14 cellular contexts compared by ENCODE assay signal in genomic region chr15:56893349-56893678, GRCh38. TPM values are rescaled to one million over a fixed set of nuclear protein-coding genes. Genes with fewer than 3 reads are reported as not detected.
A peak's percentile ranks its signal among the peaks of the same experiment; 100 is the strongest.
DNase-seq lines count a peak whose midpoint lies in the region; ATAC-seq and TF ChIP-seq lines count a peak whose summit lies in the region.
"Had no signal": no experiment of that assay in that cellular context is flagged by ENCODE, and none has a peak within 500 bp of the region (broad histone marks: within the 10 kb centered on the region; RNA-seq: fewer than 3 reads in every experiment).

No MANE protein-coding gene starts in this region.

- peaks cover 17% of the 10 kb centered on the region; the same call in 1 of the 2 replicates for H3K4me1 ChIP-seq in HEK293 (ENCODE audit: control insufficient read depth, insufficient read depth, low read length)
- H3K4me1 ChIP-seq in heart left ventricle: peaks cover 3 to 22% (median 14%) of the 10 kb centered on the region in 12 donors
- no peaks in the 10 kb centered on the region for H3K4me1 ChIP-seq in right cardiac atrium (ENCODE audit: control insufficient read depth, insufficient read depth, low read length)
- peaks cover 13 to 17% of the 10 kb centered on the region in 2 donors for H3K4me1 ChIP-seq in gastrocnemius medialis
- H3K4me1 ChIP-seq: BE2C, Caco-2, HAP-1 had no signal

- 19 to 26% (median 23%) methylated on average over 1 of the region's 1 CpG for WGBS in heart left ventricle, 4 donors
- 35% methylated on average over 1 of the region's 1 CpG for WGBS in right cardiac atrium

- H3K9me3 ChIP-seq in HEK293 (ENCODE audit: control insufficient read depth, insufficient read depth, low read depth, low read length) (no peaks in the 10 kb centered on the region), heart left ventricle (peaks cover 0 to 5% (median 0%) of the 10 kb centered on the region in 12 donors), right cardiac atrium (ENCODE audit: control insufficient read depth, low read length) (no peaks in the 10 kb centered on the region), gastrocnemius medialis (no peaks in the 10 kb centered on the region)
- H3K9me3 ChIP-seq: BE2C, Caco-2, HAP-1 had no signal

- H3K27me3 ChIP-seq in heart left ventricle: no peaks in the 10 kb centered on the region
- H3K27me3 ChIP-seq in right cardiac atrium (ENCODE audit: control insufficient read depth, insufficient read depth): no peaks in the 10 kb centered on the region
- no peaks in the 10 kb centered on the region for H3K27me3 ChIP-seq in gastrocnemius medialis
- H3K27me3 ChIP-seq: BE2C had no signal

- H3K4me3 ChIP-seq in HEK293 (ENCODE audit: low read depth, low read length) (no peak overlapping the region), heart left ventricle (no peak overlapping the region), right cardiac atrium (ENCODE audit: low read length) (no peak overlapping the region), gastrocnemius medialis (no peak overlapping the region)
- H3K4me3 ChIP-seq: GM23248, HAP-1 had no signal

- CTCF ChIA-PET in HEK293 (lab: Yijun Ruan, JAX): interaction anchor here (1.8 kb wide), 1 partner anchor 413 kb away, joined by 5 read pairs; no protein-coding TSS in a partner anchor

- POLR2A ChIA-PET in HEK293 (lab: Yijun Ruan, JAX): no interaction called here

- H3K27ac ChIP-seq in HEK293 (ENCODE audit: extremely low read depth, low read depth, low read length) (no peak overlapping the region), heart left ventricle (peak overlapping the region in 8 of 12 donors; percentile 11 to 70 (median 38)), right cardiac atrium (ENCODE audit: low read length) (no peak overlapping the region), gastrocnemius medialis (peak overlapping the region in 3 of 4 donors; percentile 15 to 45 (median 40))
- H3K27ac ChIP-seq: GM23248 had no signal

- DNase-seq in heart left ventricle (peak in 1 of 5 donors; percentile 14), right cardiac atrium (no peak), gastrocnemius medialis (no peak)
- DNase-seq: BE2C; C1 segment of cervical spinal cord; Caco-2; CD4-positive, CD25-positive, alpha-beta regulatory T cell; GM23248; IMR-90 had no signal

- in situ Hi-C loops in gastrocnemius medialis (cut with MboI; ENCODE audit: low sequenced_read_pairs in 4 of 4): no loop called here

- ATAC-seq in heart left ventricle: peak; percentile 83 to 93 (median 92)
- ATAC-seq in right cardiac atrium: peak; percentile 25 to 41
- ATAC-seq in gastrocnemius medialis: peak in 1 of 2 donors; percentile 29
- ATAC-seq in GM21381 (IDR thresholded peaks at IDR 0.05; ENCODE audit: unreplicated experiment): no peak
- ATAC-seq in HG03521 (IDR thresholded peaks at IDR 0.05; ENCODE audit: unreplicated experiment): no peak
- ATAC-seq in HG03520 (IDR thresholded peaks at IDR 0.05; ENCODE audit: unreplicated experiment): no peak

- TF ChIP-seq CTCF in HEK293 (tag by site-specific recombination; IDR thresholded peaks at IDR 0.05): no peak
- TF ChIP-seq CTCF in heart left ventricle (IDR thresholded peaks at IDR 0.05): no peak
- no peak for TF ChIP-seq CTCF in gastrocnemius medialis (IDR thresholded peaks at IDR 0.05 in 4 of 5, conservative IDR thresholded peaks at IDR 0.05 in 1 of 5)

- TF ChIP-seq POLR2A in heart left ventricle (IDR thresholded peaks at IDR 0.05) (no peak), gastrocnemius medialis (IDR thresholded peaks at IDR 0.05) (no peak)

- intact Hi-C loops in heart left ventricle (cut with DNase I): no loop called here
- intact Hi-C loops in right cardiac atrium (cut with DNase I): no loop called here
- intact Hi-C loops in gastrocnemius medialis (cut with DNase I; ENCODE audit: low total_unique reads): no loop called here

- H3K36me3 ChIP-seq in HEK293 (ENCODE audit: control insufficient read depth in 2 of 2, insufficient read depth in 1 of 2, low read length in 2 of 2) (no peaks in the 10 kb centered on the region), heart left ventricle (peaks cover 0 to 7% (median 0%) of the 10 kb centered on the region in 9 donors), gastrocnemius medialis (no peaks in the 10 kb centered on the region)
- H3K36me3 ChIP-seq: BE2C, HAP-1 had no signal

TF ChIP-seq in HEK293, 187 proteins besides CTCF, POLR2A, EP300 and RAD21:
- TF ChIP-seq ZNF707 (tag by site-specific recombination; IDR thresholded peaks at IDR 0.05) (no peak), ZNF837 (tag by site-specific recombination; IDR thresholded peaks at IDR 0.05) (no peak), ZNF341 (tag by site-specific recombination; IDR thresholded peaks at IDR 0.05; ENCODE audit: low read depth) (peak; percentile 43; the same call in 1 of the 2 replicates)
- TF ChIP-seq, protein P1, sequence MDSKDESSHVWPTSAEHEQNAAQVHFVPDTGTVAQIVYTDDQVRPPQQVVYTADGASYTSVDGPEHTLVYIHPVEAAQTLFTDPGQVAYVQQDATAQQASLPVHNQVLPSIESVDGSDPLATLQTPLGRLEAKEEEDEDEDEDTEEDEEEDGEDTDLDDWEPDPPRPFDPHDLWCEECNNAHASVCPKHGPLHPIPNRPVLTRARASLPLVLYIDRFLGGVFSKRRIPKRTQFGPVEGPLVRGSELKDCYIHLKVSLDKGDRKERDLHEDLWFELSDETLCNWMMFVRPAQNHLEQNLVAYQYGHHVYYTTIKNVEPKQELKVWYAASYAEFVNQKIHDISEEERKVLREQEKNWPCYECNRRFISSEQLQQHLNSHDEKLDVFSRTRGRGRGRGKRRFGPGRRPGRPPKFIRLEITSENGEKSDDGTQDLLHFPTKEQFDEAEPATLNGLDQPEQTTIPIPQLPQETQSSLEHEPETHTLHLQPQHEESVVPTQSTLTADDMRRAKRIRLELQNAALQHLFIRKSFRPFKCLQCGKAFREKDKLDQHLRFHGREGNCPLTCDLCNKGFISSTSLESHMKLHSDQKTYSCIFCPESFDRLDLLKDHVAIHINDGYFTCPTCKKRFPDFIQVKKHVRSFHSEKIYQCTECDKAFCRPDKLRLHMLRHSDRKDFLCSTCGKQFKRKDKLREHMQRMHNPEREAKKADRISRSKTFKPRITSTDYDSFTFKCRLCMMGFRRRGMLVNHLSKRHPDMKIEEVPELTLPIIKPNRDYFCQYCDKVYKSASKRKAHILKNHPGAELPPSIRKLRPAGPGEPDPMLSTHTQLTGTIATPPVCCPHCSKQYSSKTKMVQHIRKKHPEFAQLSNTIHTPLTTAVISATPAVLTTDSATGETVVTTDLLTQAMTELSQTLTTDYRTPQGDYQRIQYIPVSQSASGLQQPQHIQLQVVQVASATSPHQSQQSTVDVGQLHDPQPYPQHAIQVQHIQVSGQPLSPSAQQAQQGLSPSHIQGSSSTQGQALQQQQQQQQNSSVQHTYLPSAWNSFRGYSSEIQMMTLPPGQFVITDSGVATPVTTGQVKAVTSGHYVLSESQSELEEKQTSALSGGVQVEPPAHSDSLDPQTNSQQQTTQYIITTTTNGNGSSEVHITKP (tag by site-specific recombination; IDR thresholded peaks at IDR 0.05): peak; percentile 71
TF ChIP-seq in HEK293: peak in this region for 2.

RNA-seq across cellular contexts. Expression of gene TCF12, which starts 25.1 kb away (rescaled TPM):
- total RNA-seq in heart left ventricle (10 to 100 TPM; 31.8 to 77.3 (median 46.8) TPM), right cardiac atrium (10 to 100 TPM; 50.4 to 58.8 (median 53.2) TPM), gastrocnemius medialis (10 to 100 TPM; 34.9 to 63.0 (median 51.4) TPM)
- polyA plus RNA-seq in heart left ventricle (10 to 100 TPM in 1 of 2 donors, 1 to 10 TPM in 1; 6.5 to 21.1 TPM), right cardiac atrium (11.7 TPM)

Comparison
In these comparisons a context has a peak if more than half of its experiments do, and no peak if none do; other contexts are left out.
1. H3K27ac ChIP-seq: peak in heart left ventricle (8 of 12) and gastrocnemius medialis (3 of 4); none in HEK293 (single experiment) and right cardiac atrium (single experiment).
2. ATAC-seq: peak in heart left ventricle (4 of 4) and right cardiac atrium (2 of 2); none in GM21381 (single experiment), HG03521 (single experiment) and HG03520 (single experiment).